ENCODE assay signal across 9 cellular contexts in genomic region chr9:83219924-83220438, GRCh38.
DNase-seq lines count a peak whose midpoint lies in the region; ATAC-seq and TF ChIP-seq lines count a peak whose summit lies in the region.
"Had no signal": no experiment of that assay in that cellular context is flagged by ENCODE, and none has a peak within 500 bp of the region (broad histone marks: within the 10 kb centered on the region; RNA-seq: fewer than 3 reads in every experiment).

No MANE protein-coding gene starts in this region.

- 29% methylated on average over 12 of the region's 12 CpGs for WGBS in hepatocyte (ENCODE audit: low lambda C conversion rate, missing lambda C conversion rate)

- H3K9me3 Mint-ChIP-seq in activated T-helper 1 cell treated with anti-CD3 and anti-CD28 coated beads, Interleukin-12 subunit alpha, Interleukin-12 subunit beta, Interleukin-2, Interleukin-4 antibody, amounts not matched to agents 30 ng/mL and 10 ng/mL and 1 ng/mL, durations not matched to agents 14 hours and 24 hours and 36 hours = no peaks in the 10 kb centered on the region

- peak overlapping the region; percentile 79 for H2AFZ ChIP-seq in hepatocyte

- ATAC-seq in GM18867 (IDR thresholded peaks at IDR 0.05; ENCODE audit: unreplicated experiment) (no peak), GM21381 (IDR thresholded peaks at IDR 0.05; ENCODE audit: unreplicated experiment) (no peak)

- 0 out of 2 replicates have a peak, but pooled peaks cover 2% of the 10 kb centered on the region for H3K4me1 ChIP-seq in HEK293 (ENCODE audit: control insufficient read depth, insufficient read depth, low read length)
- H3K4me1 ChIP-seq in hepatocyte (ENCODE audit: insufficient read depth) = peaks cover 14% of the 10 kb centered on the region

- H3K9me3 ChIP-seq in HEK293 (ENCODE audit: control insufficient read depth, insufficient read depth, low read depth, low read length) (no peaks in the 10 kb centered on the region), hepatocyte (ENCODE audit: low read depth) (no peaks in the 10 kb centered on the region)

- intact Hi-C loops in activated T-helper 1 cell treated with anti-CD3 and anti-CD28 coated beads, Interleukin-12 subunit alpha, Interleukin-12 subunit beta, Interleukin-2, Interleukin-4 antibody, amounts not matched to agents 30 ng/mL and 10 ng/mL and 1 ng/mL, durations not matched to agents 14 hours and 24 hours and 36 hours (cut with micrococcal nuclease) = no loop called here
- intact Hi-C loops in posterior vena cava (cut with DNase I) = loop anchor here (10.0 kb wide), 2 partner anchors 315 to 525 kb away; partner anchors contain the start of gene FRMD3 (in 1 of the 2)

- H3K27me3 ChIP-seq in hepatocyte = no peaks in the 10 kb centered on the region

- H3K4me2 ChIP-seq in hepatocyte = peak overlapping the region; percentile 83

- DNase-seq in activated T-helper 1 cell treated with anti-CD3 and anti-CD28 coated beads, Interleukin-12 subunit alpha, Interleukin-12 subunit beta, Interleukin-2, Interleukin-4 antibody, amounts not matched to agents 30 ng/mL and 10 ng/mL and 1 ng/mL, durations not matched to agents 14 hours and 24 hours and 36 hours (ENCODE audit: low spot score) = no peak
- peak; percentile 39 for DNase-seq in hepatocyte (ENCODE audit: low spot score)
- DNase-seq in skeletal muscle cell (ENCODE audit: low read depth) = no peak
- no peak for DNase-seq in posterior vena cava (ENCODE audit: low spot score)
- no peak for DNase-seq in putamen (ENCODE audit: low spot score)

- no peak overlapping the region for H3K27ac Mint-ChIP-seq in activated T-helper 1 cell treated with anti-CD3 and anti-CD28 coated beads, Interleukin-12 subunit alpha, Interleukin-12 subunit beta, Interleukin-2, Interleukin-4 antibody, amounts not matched to agents 30 ng/mL and 10 ng/mL and 1 ng/mL, durations not matched to agents 14 hours and 24 hours and 36 hours
- H3K27ac Mint-ChIP-seq: memory B cell had no signal

- H3K36me3 ChIP-seq in HEK293 (ENCODE audit: control insufficient read depth in 2 of 2, insufficient read depth in 1 of 2, low read length in 2 of 2) (no peaks in the 10 kb centered on the region), hepatocyte (replicated peaks; ENCODE audit: insufficient read depth, low read depth) (no peaks in the 10 kb centered on the region)

- H3K27me3 Mint-ChIP-seq in activated T-helper 1 cell treated with anti-CD3 and anti-CD28 coated beads, Interleukin-12 subunit alpha, Interleukin-12 subunit beta, Interleukin-2, Interleukin-4 antibody, amounts not matched to agents 30 ng/mL and 10 ng/mL and 1 ng/mL, durations not matched to agents 14 hours and 24 hours and 36 hours (ENCODE audit: insufficient read depth) = peaks cover 20% of the 10 kb centered on the region

- no peaks in the 10 kb centered on the region for H3K36me3 Mint-ChIP-seq in activated T-helper 1 cell treated with anti-CD3 and anti-CD28 coated beads, Interleukin-12 subunit alpha, Interleukin-12 subunit beta, Interleukin-2, Interleukin-4 antibody, amounts not matched to agents 30 ng/mL and 10 ng/mL and 1 ng/mL, durations not matched to agents 14 hours and 24 hours and 36 hours (ENCODE audit: low read depth)
- H3K36me3 Mint-ChIP-seq: memory B cell had no signal

- H4K20me1 ChIP-seq in hepatocyte (ENCODE audit: insufficient read depth, poor library complexity, severe bottlenecking) = no peaks in the 10 kb centered on the region

- POLR2A ChIA-PET in HEK293 (lab: Yijun Ruan, JAX) = interaction anchor here (0.8 to 1.1 kb wide), 2 partner anchors 10 to 13 kb away, joined by 3 read pairs; no protein-coding TSS in a partner anchor

- CTCF ChIA-PET in HEK293 (lab: Yijun Ruan, JAX) = interaction anchor here (0.7 to 2.0 kb wide), 7 partner anchors 12 to 124 kb away, joined by 3 to 15 read pairs (median 4); no protein-coding TSS in a partner anchor

- peak overlapping the region; percentile 49 for H3K4me3 ChIP-seq in HEK293 (ENCODE audit: low read depth, low read length)
- H3K4me3 ChIP-seq in hepatocyte = peak overlapping the region; percentile 76
- H3K4me3 ChIP-seq in skeletal muscle cell (ENCODE audit: low read depth, low read length) = peak overlapping the region; percentile 61

- H3K27ac ChIP-seq in HEK293 (ENCODE audit: extremely low read depth, low read depth, low read length) = no peak overlapping the region
- H3K27ac ChIP-seq in hepatocyte = peak overlapping the region; percentile 72

- H3K4me3 Mint-ChIP-seq in activated T-helper 1 cell treated with anti-CD3 and anti-CD28 coated beads, Interleukin-12 subunit alpha, Interleukin-12 subunit beta, Interleukin-2, Interleukin-4 antibody, amounts not matched to agents 30 ng/mL and 10 ng/mL and 1 ng/mL, durations not matched to agents 14 hours and 24 hours and 36 hours = peak overlapping the region; percentile 85

- H3K4me1 Mint-ChIP-seq in activated T-helper 1 cell treated with anti-CD3 and anti-CD28 coated beads, Interleukin-12 subunit alpha, Interleukin-12 subunit beta, Interleukin-2, Interleukin-4 antibody, amounts not matched to agents 30 ng/mL and 10 ng/mL and 1 ng/mL, durations not matched to agents 14 hours and 24 hours and 36 hours (ENCODE audit: low read depth) = peaks cover 7% of the 10 kb centered on the region

- no peaks in the 10 kb centered on the region for H3K79me2 ChIP-seq in hepatocyte

- TF ChIP-seq CTCF in HEK293 (tag by site-specific recombination; IDR thresholded peaks at IDR 0.05) (no peak), hepatocyte (IDR thresholded peaks at IDR 0.05; ENCODE audit: poor library complexity) (no peak)

- H3K9me2 ChIP-seq in hepatocyte (replicated peaks; ENCODE audit: insufficient read depth) = no peaks in the 10 kb centered on the region

TF ChIP-seq in HEK293, 187 proteins besides CTCF, POLR2A, EP300 and RAD21:
- TF ChIP-seq ZNF660 (tag by site-specific recombination; IDR thresholded peaks at IDR 0.05) = no peak
- peak; percentile 57; the same call in 1 of the 2 replicates for TF ChIP-seq TRIM28 (IDR thresholded peaks at IDR 0.05; ENCODE audit: borderline replicate concordance, low read length)
